8 cellular contexts compared by ENCODE assay signal in genomic region chr20:50460608-50461268, GRCh38. TPM values are rescaled to one million over a fixed set of nuclear protein-coding genes. Genes with fewer than 3 reads are reported as not detected.
DNase-seq lines count a peak whose midpoint lies in the region; ATAC-seq and TF ChIP-seq lines count a peak whose summit lies in the region.

No MANE protein-coding gene starts in this region.

- no peaks in the 10 kb centered on the region for H3K36me3 ChIP-seq in esophagus squamous epithelium

- peaks cover 36% of the 10 kb centered on the region for H3K27me3 Mint-ChIP-seq in nephron progenitor cell (ENCODE audit: low read depth, poor library complexity)

- intact Hi-C loops in esophagus squamous epithelium (cut with DNase I): no loop called here

- H3K9me3 ChIP-seq in esophagus squamous epithelium: no peaks in the 10 kb centered on the region

- H3K4me1 ChIP-seq in esophagus squamous epithelium: peaks cover 6 to 27% (median 19%) of the 10 kb centered on the region in 3 donors

- H3K4me1 Mint-ChIP-seq in nephron progenitor cell: peaks cover 9% of the 10 kb centered on the region

- H3K27me3 ChIP-seq in esophagus squamous epithelium: no peaks in the 10 kb centered on the region

- 16 to 18% methylated on average over 7 to 10 of the region's 13 CpGs for WGBS in esophagus squamous epithelium, 2 donors

- H3K27ac ChIP-seq in esophagus squamous epithelium: peak overlapping the region; percentile 19 to 71 (median 40)

- no peak overlapping the region for H3K4me3 ChIP-seq in esophagus squamous epithelium

- peak; percentile 67 for DNase-seq in GM10266 (ENCODE audit: extremely low spot score)
- peak; percentile 99 for DNase-seq in HPDE6-E6E7 (ENCODE audit: extremely low spot score)
- DNase-seq in OCI-M1 (lab: John Stamatoyannopoulos, UW): peak; percentile 85
- DNase-seq in activated T-cell treated with anti-CD3 and anti-CD28 coated beads for 4 hours: peak; percentile 73
- no peak for DNase-seq in esophagus squamous epithelium (lab: John Stamatoyannopoulos, UW)
- peak; percentile 92 for DNase-seq in nephron progenitor cell
- DNase-seq in stimulated activated naive CD4-positive, alpha-beta T cell (lab: John Stamatoyannopoulos, UW): peak; percentile 28 to 80 (median 70)

- H3K36me3 Mint-ChIP-seq in nephron progenitor cell (ENCODE audit: low read depth): no peaks in the 10 kb centered on the region

- no peak overlapping the region for H3K4me3 Mint-ChIP-seq in nephron progenitor cell

- no peak for TF ChIP-seq POLR2A in esophagus squamous epithelium (IDR thresholded peaks at IDR 0.05)

- TF ChIP-seq CTCF in GM10266 (IDR thresholded peaks at IDR 0.05; ENCODE audit: control insufficient read depth, insufficient read depth, low read depth, missing control alignments) (peak; percentile 92), esophagus squamous epithelium (IDR thresholded peaks at IDR 0.05) (peak; percentile 57 to 98 (median 96)), nephron progenitor cell (IDR thresholded peaks at IDR 0.05) (peak; percentile 83)

- H3K9me3 Mint-ChIP-seq in nephron progenitor cell: no peaks in the 10 kb centered on the region

- no peak overlapping the region for H3K27ac Mint-ChIP-seq in nephron progenitor cell

- no peak for ATAC-seq in HG02973 (IDR thresholded peaks at IDR 0.05; ENCODE audit: unreplicated experiment)

RNA-seq across cellular contexts. Expression of gene PTPN1, which starts 49.4 kb away (rescaled TPM):
- 10 to 100 TPM; 23.6 to 30.6 (median 29.0) TPM for total RNA-seq in esophagus squamous epithelium
